11 cellular contexts compared by ENCODE assay signal in the genomic region with DNA sequence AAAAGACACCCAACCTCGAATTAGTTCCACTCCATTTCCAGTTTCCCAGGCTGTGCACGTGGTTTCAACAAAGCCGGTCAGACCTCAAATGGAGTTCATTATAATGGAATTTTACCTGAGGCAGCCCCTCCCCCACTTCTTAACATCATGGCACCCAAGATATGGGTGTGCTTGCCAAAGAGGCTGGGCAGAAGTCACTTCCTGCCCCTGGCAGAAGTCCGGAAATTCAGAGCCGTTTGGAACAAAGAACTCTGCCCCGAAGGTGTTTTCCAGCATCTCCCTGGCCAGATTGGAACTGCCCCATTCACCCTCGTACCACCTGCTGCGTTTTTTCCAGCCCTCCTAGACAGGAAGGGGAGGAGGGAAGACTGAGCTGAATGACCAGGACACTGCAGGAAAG. TPM values are rescaled to one million over a fixed set of nuclear protein-coding genes. Genes with fewer than 3 reads are reported as not detected.
DNase-seq lines count a peak whose midpoint lies in the region.
"Had no signal": no experiment of that assay in that cellular context is flagged by ENCODE, and none has a peak within 500 bp of the region (broad histone marks: within the 10 kb centered on the region; RNA-seq: fewer than 3 reads in every experiment).

No MANE protein-coding gene starts in this region.

- H3K4me1 ChIP-seq in muscle layer of duodenum (ENCODE audit: control insufficient read depth in 1 of 2, insufficient read depth in 2 of 2, low read length in 2 of 2): peaks cover 0 to 4% of the 10 kb centered on the region in 2 donors
- H3K4me1 ChIP-seq: gastrocnemius medialis, HAP-1 had no signal

- peaks cover 23% of the 10 kb centered on the region for H3K36me3 ChIP-seq in MG63
- H3K36me3 ChIP-seq in muscle layer of duodenum (ENCODE audit: control insufficient read depth in 1 of 2, insufficient read depth in 2 of 2, low read length in 2 of 2): no peaks in the 10 kb centered on the region
- H3K36me3 ChIP-seq: gastrocnemius medialis, HAP-1, spleen had no signal

- no peak overlapping the region for H3K4me3 ChIP-seq in MG63
- H3K4me3 ChIP-seq in muscle layer of duodenum (ENCODE audit: low read depth in 1 of 2, low read length in 2 of 2): no peak overlapping the region
- H3K4me3 ChIP-seq: gastrocnemius medialis, HAP-1, spleen had no signal

- no peaks in the 10 kb centered on the region for H3K9me3 ChIP-seq in MG63
- H3K9me3 ChIP-seq in muscle layer of duodenum (ENCODE audit: control insufficient read depth in 1 of 2, low read length in 2 of 2): no peaks in the 10 kb centered on the region
- H3K9me3 ChIP-seq: gastrocnemius medialis, HAP-1, spleen had no signal

- DNase-seq in DMS53 treated with DMSO at 0.1 percent for 48 hours (lab: John Stamatoyannopoulos, UW; ENCODE audit: unreplicated experiment): peak; percentile 85
- peak; percentile 75 for DNase-seq in MG63
- peak; percentile 26 for DNase-seq in astrocyte of the hippocampus (ENCODE audit: low read depth, low spot score)
- DNase-seq in NCI-H1436 (lab: John Stamatoyannopoulos, UW): no peak
- DNase-seq in medulla oblongata (ENCODE audit: extremely low spot score): no peak
- DNase-seq in occipital lobe (lab: John Stamatoyannopoulos, UW): no peak
- DNase-seq: gastrocnemius medialis, NCI-H2107, spleen had no signal

- H3K27me3 ChIP-seq in MG63: no peaks in the 10 kb centered on the region
- no peaks in the 10 kb centered on the region for H3K27me3 ChIP-seq in muscle layer of duodenum (ENCODE audit: low read depth, low read length)

- peak overlapping the region; percentile 30 for H3K27ac ChIP-seq in muscle layer of duodenum (ENCODE audit: low read length)
- H3K27ac ChIP-seq: gastrocnemius medialis, spleen had no signal

RNA-seq across cellular contexts. Expression of a gene that starts 8.2 kb away (rescaled TPM):
- total RNA-seq in MG63 (2014; rRNA removed; shearing (Covaris generic); ENCODE audit: low replicate concordance): 14.7 and 15.9 TPM in 2 replicates
- not detected for total RNA-seq in occipital lobe

Comparison
In these comparisons a context has a peak if more than half of its experiments do, and no peak if none do; other contexts are left out.
1. DNase-seq: peak in DMS53 treated with DMSO at 0.1 percent for 48 hours (single experiment), MG63 (single experiment) and astrocyte of the hippocampus (single experiment); none in NCI-H1436 (single experiment), medulla oblongata (single experiment) and occipital lobe (single experiment).
2. RNA of a gene that starts 8.2 kb away (total RNA-seq): 14.7 to 15.9 TPM in MG63; not detected in occipital lobe (single experiment); every median in the first group is over 10 times any median in the second.